In genomic region chr12:71538807-71539206, GRCh38 we compare ENCODE assay signal across 34 cellular contexts.
"Had no signal": no experiment of that assay in that cellular context is flagged by ENCODE, and none has a peak within 500 bp of the region (broad histone marks: within the 10 kb centered on the region; RNA-seq: fewer than 3 reads in every experiment).

No MANE protein-coding gene starts in this region.

- H3K36me3 ChIP-seq: MG63 had no signal

- H3K4me3 ChIP-seq: MG63 had no signal

- H3K27ac ChIP-seq: KMS-11 had no signal

- DNase-seq: Karpas-422, Kasumi-1, MG63, MM.1S, MV-4-11, NCI-H1048, NCI-H1092, NCI-H1092 treated with DMSO at 0.1 percent for 48 hours, NCI-H1105, NCI-H1105 treated with DMSO at 0.1 percent for 48 hours, NCI-H1417, NCI-H1417 treated with DMSO at 0.1 percent for 48 hours, NCI-H1436, NCI-H1436 treated with DMSO at 0.1 percent for 48 hours, NCI-H146, NCI-H1694, NCI-H1694 treated with DMSO at 0.1 percent for 48 hours, NCI-H187, NCI-H187 treated with DMSO at 0.1 percent for 48 hours, NCI-H1930, NCI-H2029, NCI-H2029 treated with DMSO at 0.1 percent for 48 hours, NCI-H2081, NCI-H2081 treated with DMSO at 0.1 percent for 48 hours, NCI-H2107, NCI-H2171, NCI-H2171 treated with DMSO at 0.1 percent for 48 hours, NCI-H2227 treated with DMSO at 0.1 percent for 48 hours, NCI-H226, NCI-H345, NCI-H446, NCI-H446 treated with DMSO at 0.1 percent for 48 hours, NCI-H510A had no signal

- H3K9me3 ChIP-seq: MG63 had no signal

- H3K9ac ChIP-seq: KMS-11 had no signal

- H3K27me3 ChIP-seq: MG63 had no signal

- H3K4me2 ChIP-seq: KMS-11 had no signal
